8 cellular contexts compared by ENCODE assay signal in the genomic region with DNA sequence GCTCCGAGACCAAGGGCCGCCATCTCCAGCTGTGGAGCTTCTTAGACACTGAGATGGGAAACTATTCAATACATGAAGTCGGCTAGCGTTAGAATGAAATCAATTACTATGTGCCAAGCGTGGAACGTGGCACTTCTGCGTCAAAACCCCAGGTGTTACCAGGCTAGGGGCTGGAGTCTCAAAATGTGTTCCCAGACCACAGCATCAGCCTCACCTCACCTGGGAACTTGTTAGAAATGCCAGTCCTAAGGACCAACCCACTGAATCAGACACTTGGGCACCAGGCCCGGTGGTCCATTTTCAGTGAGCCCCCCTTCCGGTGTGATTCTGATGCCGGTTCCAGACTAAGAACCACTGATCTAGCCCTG. TPM values are rescaled to one million over a fixed set of nuclear protein-coding genes. Genes with fewer than 3 reads are reported as not detected.
DNase-seq lines count a peak whose midpoint lies in the region; ATAC-seq and TF ChIP-seq lines count a peak whose summit lies in the region.

No MANE protein-coding gene starts in this region.

- H3K27me3 ChIP-seq in AG04450 (ENCODE audit: control insufficient read depth, insufficient read depth, low read length) = no peaks in the 10 kb centered on the region
- H3K27me3 ChIP-seq in Loucy (ENCODE audit: insufficient read depth, low read length, poor library complexity, severe bottlenecking) = peaks cover 6% of the 10 kb centered on the region

- H3K36me3 Mint-ChIP-seq in dendritic cell treated with granulocyte-macrophage colony-stimulating factor and Interleukin-4, amounts not matched to agents 40 ng/mL and 50 ng/mL, for 4 days (ENCODE audit: low read depth) = peaks cover 88% of the 10 kb centered on the region
- peaks cover 30% of the 10 kb centered on the region for H3K36me3 Mint-ChIP-seq in nephron (ENCODE audit: low read depth)

- H3K4me3 ChIP-seq in AG04450 (ENCODE audit: low read depth, low read length) = peak overlapping the region; percentile 63
- peak overlapping the region; percentile 68 for H3K4me3 ChIP-seq in Loucy (ENCODE audit: low read length, poor library complexity, severe bottlenecking)

- peak overlapping the region; percentile 57 for H3K27ac ChIP-seq in AG04450 (ENCODE audit: low read depth, low read length)

- H3K27ac Mint-ChIP-seq in dendritic cell treated with granulocyte-macrophage colony-stimulating factor and Interleukin-4, amounts not matched to agents 40 ng/mL and 50 ng/mL, for 4 days = peak overlapping the region; percentile 100
- H3K27ac Mint-ChIP-seq in nephron = peak overlapping the region; percentile 94 to 98 (median 97)

- no peaks in the 10 kb centered on the region for H3K9me3 Mint-ChIP-seq in dendritic cell treated with granulocyte-macrophage colony-stimulating factor and Interleukin-4, amounts not matched to agents 40 ng/mL and 50 ng/mL, for 4 days
- no peaks in the 10 kb centered on the region for H3K9me3 Mint-ChIP-seq in nephron

- intact Hi-C loops in dendritic cell treated with granulocyte-macrophage colony-stimulating factor and Interleukin-4, amounts not matched to agents 40 ng/mL and 50 ng/mL, for 4 days (cut with micrococcal nuclease) = no loop called here

- ATAC-seq in HG03039 (IDR thresholded peaks at IDR 0.05; ENCODE audit: unreplicated experiment) = no peak
- ATAC-seq in HG02852 (IDR thresholded peaks at IDR 0.05; ENCODE audit: unreplicated experiment) = no peak
- ATAC-seq in GM18870 (IDR thresholded peaks at IDR 0.05; ENCODE audit: unreplicated experiment) = no peak

- H3K9me3 ChIP-seq in AG04450 (ENCODE audit: control insufficient read depth, insufficient read depth, low read length) (no peaks in the 10 kb centered on the region; the same call in 1 of the 2 replicates), Loucy (ENCODE audit: insufficient read depth, low read depth, low read length) (no peaks in the 10 kb centered on the region)

- peak overlapping the region; percentile 46 for H3K9ac ChIP-seq in Loucy (ENCODE audit: low read depth, low read length, poor library complexity, severe bottlenecking)

- CTCF ChIA-PET in AG04450 (lab: Charles Lee) = interaction anchor here (1.0 to 7.0 kb wide), 2 partner anchors 11 to 13 kb away, joined by 3 to 143 read pairs; no protein-coding TSS in a partner anchor

- H3K4me2 ChIP-seq in Loucy (ENCODE audit: low read depth, low read length, poor library complexity, severe bottlenecking) = peak overlapping the region; percentile 89

- H3K27me3 Mint-ChIP-seq in dendritic cell treated with granulocyte-macrophage colony-stimulating factor and Interleukin-4, amounts not matched to agents 40 ng/mL and 50 ng/mL, for 4 days = no peaks in the 10 kb centered on the region
- no peaks in the 10 kb centered on the region for H3K27me3 Mint-ChIP-seq in nephron (ENCODE audit: low read depth)

- no peaks in the 10 kb centered on the region for H3K9me2 ChIP-seq in Loucy (replicated peaks; ENCODE audit: low read depth, low read length)

- DNase-seq in AG04450 (ENCODE audit: low read depth, low spot score) (no peak), NCI-H2107 (lab: John Stamatoyannopoulos, UW) (no peak)

- H3K36me3 ChIP-seq in Loucy (ENCODE audit: insufficient read depth, low read length) = 0 out of 2 replicates have a peak, but pooled peaks cover 5% of the 10 kb centered on the region

- POLR2A ChIA-PET in AG04450 (lab: Yijun Ruan, JAX) = interaction anchor here (0.7 to 6.1 kb wide), 3 partner anchors 12 to 58 kb away, joined by 3 to 58 read pairs (median 6); no protein-coding TSS in a partner anchor

- peak overlapping the region; percentile 86 for H3K4me3 Mint-ChIP-seq in dendritic cell treated with granulocyte-macrophage colony-stimulating factor and Interleukin-4, amounts not matched to agents 40 ng/mL and 50 ng/mL, for 4 days
- peak overlapping the region; percentile 88 to 95 (median 93) for H3K4me3 Mint-ChIP-seq in nephron

- peaks cover 12% of the 10 kb centered on the region; the same call in 1 of the 2 replicates for H3F3A ChIP-seq in Loucy (ENCODE audit: low read depth)

- peaks cover 68% of the 10 kb centered on the region for H3K79me2 ChIP-seq in Loucy (ENCODE audit: insufficient read depth, low read length)

- H2AFZ ChIP-seq in Loucy (ENCODE audit: low read length) = no peak overlapping the region

- H4K20me1 ChIP-seq in Loucy (ENCODE audit: insufficient read depth, low read length, poor library complexity, severe bottlenecking) = peaks cover 39% of the 10 kb centered on the region

- H3K4me1 Mint-ChIP-seq in dendritic cell treated with granulocyte-macrophage colony-stimulating factor and Interleukin-4, amounts not matched to agents 40 ng/mL and 50 ng/mL, for 4 days (ENCODE audit: low read depth) = peaks cover 51% of the 10 kb centered on the region
- peaks cover 42% of the 10 kb centered on the region for H3K4me1 Mint-ChIP-seq in nephron

- no peak for TF ChIP-seq CTCF in AG04450 (IDR thresholded peaks at IDR 0.05; ENCODE audit: low read depth, low read length)
- TF ChIP-seq CTCF in Loucy (conservative IDR thresholded peaks at IDR 0.05; ENCODE audit: low read length) = no peak
- TF ChIP-seq CTCF in nephron (IDR thresholded peaks at IDR 0.05; ENCODE audit: unreplicated experiment in 3 of 3) = no peak

- peaks cover 28% of the 10 kb centered on the region for H3K4me1 ChIP-seq in Loucy (ENCODE audit: insufficient read depth, low read length, poor library complexity, severe bottlenecking)

RNA-seq across cellular contexts. Expression of gene SETD1B, which starts 5.0 kb away (rescaled TPM):
- 1.1 and 1.6 TPM in 2 replicates for polyA plus RNA-seq in AG04450 (2011; rRNA removed)
- 3.4 and 3.5 TPM in 2 replicates for polyA minus RNA-seq in AG04450 (2011; rRNA and poly(A)+ RNA removed)

RNA-seq across cellular contexts. Expression of gene RHOF, which starts 5.3 kb away (rescaled TPM):
- 5.3 TPM in 2 replicates for polyA plus RNA-seq in AG04450 (2011; rRNA removed)
- polyA minus RNA-seq in AG04450 (2011; rRNA and poly(A)+ RNA removed) = 10.3 and 14.6 TPM in 2 replicates

RNA-seq across cellular contexts. Expression of gene HPD, which starts 59.9 kb away (rescaled TPM):
- 0.05 TPM in 1 of 2 replicates, not detected in the other for polyA plus RNA-seq in AG04450 (2011; rRNA removed)
- not detected in 2 replicates for polyA minus RNA-seq in AG04450 (2011; rRNA and poly(A)+ RNA removed)
